35 cellular contexts compared by ENCODE assay signal in the genomic region with DNA sequence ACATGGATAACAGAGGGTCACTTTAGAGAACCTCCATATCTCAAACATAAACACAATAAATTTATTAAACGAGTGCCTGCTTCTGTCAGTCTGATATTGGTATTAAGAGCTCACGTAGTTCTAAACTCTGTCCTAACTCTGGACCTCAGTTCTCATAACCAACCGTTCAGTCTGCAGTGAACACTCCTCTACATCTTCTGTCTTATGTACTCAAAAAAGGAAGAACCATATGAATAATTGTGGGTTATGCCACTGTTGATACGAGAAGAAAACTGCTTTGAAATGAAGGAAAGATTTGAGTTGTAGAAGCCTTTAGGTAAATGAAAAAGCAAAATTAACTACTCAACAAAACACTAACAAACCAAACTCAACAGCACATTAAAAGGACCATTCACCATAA.
"Had no signal": no experiment of that assay in that cellular context is flagged by ENCODE, and none has a peak within 500 bp of the region (broad histone marks: within the 10 kb centered on the region; RNA-seq: fewer than 3 reads in every experiment).

No MANE protein-coding gene starts in this region.

- DNase-seq: Karpas-422, Kasumi-1, MG63, MM.1S, MV-4-11, NCI-H1048, NCI-H1092, NCI-H1092 treated with DMSO at 0.1 percent for 48 hours, NCI-H1105, NCI-H1105 treated with DMSO at 0.1 percent for 48 hours, NCI-H1417, NCI-H1417 treated with DMSO at 0.1 percent for 48 hours, NCI-H1436, NCI-H1436 treated with DMSO at 0.1 percent for 48 hours, NCI-H146, NCI-H1694, NCI-H1694 treated with DMSO at 0.1 percent for 48 hours, NCI-H187, NCI-H187 treated with DMSO at 0.1 percent for 48 hours, NCI-H1930, NCI-H2029, NCI-H2029 treated with DMSO at 0.1 percent for 48 hours, NCI-H2081, NCI-H2081 treated with DMSO at 0.1 percent for 48 hours, NCI-H2107, NCI-H2171, NCI-H2171 treated with DMSO at 0.1 percent for 48 hours, NCI-H2227 treated with DMSO at 0.1 percent for 48 hours, NCI-H226, NCI-H345, NCI-H446, NCI-H446 treated with DMSO at 0.1 percent for 48 hours, NCI-H510A, NCI-H510A treated with DMSO at 0.1 percent for 48 hours, NCI-H524 had no signal

- H3K27me3 ChIP-seq: MG63 had no signal

- H3K4me3 ChIP-seq: MG63 had no signal
